In the genomic region with DNA sequence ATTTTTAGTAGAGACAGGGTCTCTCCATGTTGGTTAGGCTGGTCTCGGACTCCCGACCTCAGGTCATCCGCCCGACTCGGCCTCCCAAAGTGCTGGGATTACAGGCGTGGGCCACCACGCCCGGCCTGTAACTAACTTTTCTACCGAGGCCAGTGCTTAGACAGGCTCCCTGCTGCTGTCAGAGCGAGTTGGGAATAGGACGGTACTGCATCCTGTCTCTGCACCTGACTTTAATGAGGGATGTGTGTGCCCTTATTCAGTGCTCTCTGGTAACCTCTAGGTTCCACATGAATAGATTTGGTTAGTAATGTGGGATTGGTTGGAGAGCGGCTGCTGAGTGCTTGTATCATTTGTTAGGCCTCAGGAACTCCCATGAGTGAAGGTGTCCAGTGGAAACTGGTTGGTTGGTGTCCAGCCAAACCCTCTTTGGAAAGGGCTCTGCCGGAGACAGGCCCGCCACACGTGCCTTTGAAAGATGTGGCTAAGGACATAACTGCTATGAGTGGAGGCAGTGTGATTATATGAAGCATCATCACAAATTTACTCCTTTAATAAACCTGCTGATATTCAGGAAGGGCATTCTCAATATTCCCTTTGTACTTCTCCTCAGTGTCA, we compare ENCODE assay signal across 2 cellular contexts.
TF ChIP-seq lines count a peak whose summit lies in the region.

No MANE protein-coding gene starts in this region.

TF ChIP-seq in GM23338, 12 proteins besides CTCF, POLR2A, EP300 and RAD21 (continued from another document and continues in another):
- TF ChIP-seq REST (IDR thresholded peaks at IDR 0.05; ENCODE audit: unreplicated experiment) (no peak), ZNF114 (CRISPR knock-in tag; IDR thresholded peaks at IDR 0.05) (no peak), EZH2 (IDR thresholded peaks at IDR 0.05; ENCODE audit: low read depth, unreplicated experiment) (no peak), ZNF331 (CRISPR knock-in tag; IDR thresholded peaks at IDR 0.05; ENCODE audit: low read depth) (no peak), ZNF462 (CRISPR knock-in tag; IDR thresholded peaks at IDR 0.05) (no peak), STAT1 (IDR thresholded peaks at IDR 0.05; ENCODE audit: unreplicated experiment) (no peak), NANOG (IDR thresholded peaks at IDR 0.05; ENCODE audit: borderline replicate concordance) (no peak), POLR2AphosphoS5 (IDR thresholded peaks at IDR 0.05; ENCODE audit: low read depth) (no peak)
- TF ChIP-seq, protein P1, sequence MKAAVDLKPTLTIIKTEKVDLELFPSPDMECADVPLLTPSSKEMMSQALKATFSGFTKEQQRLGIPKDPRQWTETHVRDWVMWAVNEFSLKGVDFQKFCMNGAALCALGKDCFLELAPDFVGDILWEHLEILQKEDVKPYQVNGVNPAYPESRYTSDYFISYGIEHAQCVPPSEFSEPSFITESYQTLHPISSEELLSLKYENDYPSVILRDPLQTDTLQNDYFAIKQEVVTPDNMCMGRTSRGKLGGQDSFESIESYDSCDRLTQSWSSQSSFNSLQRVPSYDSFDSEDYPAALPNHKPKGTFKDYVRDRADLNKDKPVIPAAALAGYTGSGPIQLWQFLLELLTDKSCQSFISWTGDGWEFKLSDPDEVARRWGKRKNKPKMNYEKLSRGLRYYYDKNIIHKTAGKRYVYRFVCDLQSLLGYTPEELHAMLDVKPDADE (IDR thresholded peaks at IDR 0.05) = no peak

TF ChIP-seq in WTC11, 78 proteins besides CTCF, POLR2A, EP300 and RAD21 (continued from another document):
- TF ChIP-seq ARID4B (CRISPR knock-in tag; IDR thresholded peaks at IDR 0.05; ENCODE audit: borderline replicate concordance) (no peak), ZNF512 (CRISPR knock-in tag; IDR thresholded peaks at IDR 0.05; ENCODE audit: borderline replicate concordance) (no peak), NR1H2 (CRISPR knock-in tag; IDR thresholded peaks at IDR 0.05) (no peak), TP53 (CRISPR knock-in tag; IDR thresholded peaks at IDR 0.05) (no peak), NR3C1 (CRISPR knock-in tag; conservative IDR thresholded peaks at IDR 0.05; ENCODE audit: low read depth) (no peak), JAZF1 (CRISPR knock-in tag; IDR thresholded peaks at IDR 0.05) (no peak), CREM (CRISPR knock-in tag; IDR thresholded peaks at IDR 0.05) (no peak), SOX15 (CRISPR knock-in tag; IDR thresholded peaks at IDR 0.05) (no peak)
- TF ChIP-seq, protein P2, sequence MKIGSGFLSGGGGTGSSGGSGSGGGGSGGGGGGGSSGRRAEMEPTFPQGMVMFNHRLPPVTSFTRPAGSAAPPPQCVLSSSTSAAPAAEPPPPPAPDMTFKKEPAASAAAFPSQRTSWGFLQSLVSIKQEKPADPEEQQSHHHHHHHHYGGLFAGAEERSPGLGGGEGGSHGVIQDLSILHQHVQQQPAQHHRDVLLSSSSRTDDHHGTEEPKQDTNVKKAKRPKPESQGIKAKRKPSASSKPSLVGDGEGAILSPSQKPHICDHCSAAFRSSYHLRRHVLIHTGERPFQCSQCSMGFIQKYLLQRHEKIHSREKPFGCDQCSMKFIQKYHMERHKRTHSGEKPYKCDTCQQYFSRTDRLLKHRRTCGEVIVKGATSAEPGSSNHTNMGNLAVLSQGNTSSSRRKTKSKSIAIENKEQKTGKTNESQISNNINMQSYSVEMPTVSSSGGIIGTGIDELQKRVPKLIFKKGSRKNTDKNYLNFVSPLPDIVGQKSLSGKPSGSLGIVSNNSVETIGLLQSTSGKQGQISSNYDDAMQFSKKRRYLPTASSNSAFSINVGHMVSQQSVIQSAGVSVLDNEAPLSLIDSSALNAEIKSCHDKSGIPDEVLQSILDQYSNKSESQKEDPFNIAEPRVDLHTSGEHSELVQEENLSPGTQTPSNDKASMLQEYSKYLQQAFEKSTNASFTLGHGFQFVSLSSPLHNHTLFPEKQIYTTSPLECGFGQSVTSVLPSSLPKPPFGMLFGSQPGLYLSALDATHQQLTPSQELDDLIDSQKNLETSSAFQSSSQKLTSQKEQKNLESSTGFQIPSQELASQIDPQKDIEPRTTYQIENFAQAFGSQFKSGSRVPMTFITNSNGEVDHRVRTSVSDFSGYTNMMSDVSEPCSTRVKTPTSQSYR (CRISPR knock-in tag; IDR thresholded peaks at IDR 0.05) = no peak
